14 cellular contexts compared by ENCODE assay signal in genomic region chr7:32536585-32536984, GRCh38. TPM values are rescaled to one million over a fixed set of nuclear protein-coding genes. Genes with fewer than 3 reads are reported as not detected.
DNase-seq lines count a peak whose midpoint lies in the region; ATAC-seq, FAIRE-seq and TF ChIP-seq lines count a peak whose summit lies in the region.
"Had no signal": no experiment of that assay in that cellular context is flagged by ENCODE, and none has a peak within 500 bp of the region (broad histone marks: within the 10 kb centered on the region; RNA-seq: fewer than 3 reads in every experiment).

No MANE protein-coding gene starts in this region.

- no peak for ATAC-seq in GM21390 (IDR thresholded peaks at IDR 0.05; ENCODE audit: unreplicated experiment)

- CTCF ChIA-PET in BJ (lab: Yijun Ruan, JAX) = interaction anchor here (1.4 kb wide), 1 partner anchor 9 kb away, joined by 3 read pairs; no protein-coding TSS in a partner anchor

- peaks cover 0 to 4% of the 10 kb centered on the region in 2 donors for H3K4me1 ChIP-seq in small intestine (ENCODE audit: control insufficient read depth in 2 of 2, insufficient read depth in 1 of 2, low read depth in 1 of 2, low read length in 1 of 2)

- no peak overlapping the region for H3K4me3 Mint-ChIP-seq in endothelial cell (ENCODE audit: unreplicated experiment)
- H3K4me3 Mint-ChIP-seq: mesothelial cell of epicardium had no signal

- no peaks in the 10 kb centered on the region for H3K9me3 ChIP-seq in small intestine (ENCODE audit: control insufficient read depth, low read depth)

- H3K36me3 ChIP-seq in BJ (ENCODE audit: control insufficient read depth, insufficient read depth, low read length) (no peaks in the 10 kb centered on the region), small intestine (ENCODE audit: control insufficient read depth in 2 of 2, insufficient read depth in 2 of 2, low read length in 2 of 2) (peaks cover 0 to 4% of the 10 kb centered on the region in 2 donors)

- no peak for FAIRE-seq in small intestine (lab: Jason Lieb, UNC)

- no peak overlapping the region for H3K4me3 ChIP-seq in BJ (ENCODE audit: low read depth, low read length)
- no peak overlapping the region for H3K4me3 ChIP-seq in small intestine (ENCODE audit: low read depth in 1 of 2, low read length in 2 of 2)
- H3K4me3 ChIP-seq: skin epidermis had no signal

- H3K9me3 Mint-ChIP-seq in endothelial cell (ENCODE audit: unreplicated experiment) = no peaks in the 10 kb centered on the region

- TF ChIP-seq CTCF in BJ (IDR thresholded peaks at IDR 0.05; ENCODE audit: insufficient read depth, low read depth, low read length) = no peak
- TF ChIP-seq CTCF in endothelial cell (IDR thresholded peaks at IDR 0.05; ENCODE audit: unreplicated experiment) = no peak

- H3K27ac ChIP-seq in small intestine (ENCODE audit: low read depth in 1 of 2, low read length in 1 of 2) = no peak overlapping the region
- H3K27ac ChIP-seq: skin epidermis had no signal

- no peaks in the 10 kb centered on the region for H3K4me1 Mint-ChIP-seq in endothelial cell (ENCODE audit: unreplicated experiment)

- no peaks in the 10 kb centered on the region for H3K27me3 Mint-ChIP-seq in endothelial cell (ENCODE audit: unreplicated experiment)

- POLR2A ChIA-PET in BJ (lab: Charles Lee) = no interaction called here

- 0 to 24% (median 20%) methylated on average over 1 of the region's 1 CpG for WGBS in small intestine, 3 donors

- H3K27ac Mint-ChIP-seq in endothelial cell (ENCODE audit: unreplicated experiment) = no peak overlapping the region
- H3K27ac Mint-ChIP-seq: mesothelial cell of epicardium had no signal

- DNase-seq in BJ (ENCODE audit: low read depth) (peak; percentile 18), HT-29 (ENCODE audit: low spot score) (peak; percentile 52), brain pericyte (ENCODE audit: low read depth, low spot score) (peak; percentile 13), lung microvascular endothelial cell (ENCODE audit: low read depth in 2 of 2) (peak; percentile 84), midbrain (lab: John Stamatoyannopoulos, UW) (no peak), small intestine (no peak), endothelial cell (ENCODE audit: low spot score) (no peak)
- DNase-seq: anterior cingulate cortex, glutamatergic neuron, MV-4-11, NCI-H526 treated with DMSO at 0.1 percent for 48 hours had no signal

- no peaks in the 10 kb centered on the region for H3K27me3 ChIP-seq in BJ (ENCODE audit: control insufficient read depth, insufficient read depth, low read length)
- no peaks in the 10 kb centered on the region for H3K27me3 ChIP-seq in small intestine (ENCODE audit: control insufficient read depth in 2 of 2, insufficient read depth in 2 of 2, low read length in 2 of 2)

- peaks cover 9% of the 10 kb centered on the region for H3K36me3 Mint-ChIP-seq in endothelial cell (ENCODE audit: low read depth, unreplicated experiment)

RNA-seq across cellular contexts. Expression of gene AVL9, which starts 41.3 kb away (rescaled TPM):
- polyA plus RNA-seq in BJ (2011; rRNA removed) = 12.0 and 16.1 TPM in 2 replicates
- polyA minus RNA-seq in BJ (2011; rRNA and poly(A)+ RNA removed) = 9.6 and 16.4 TPM in 2 replicates
- total RNA-seq in HT-29 (2014; rRNA removed; shearing (Covaris generic)) = 46.6 and 51.5 TPM in 2 replicates
- total RNA-seq in lung microvascular endothelial cell = 26.8 and 47.6 TPM in 2 replicates
- 10 to 100 TPM in 2 of 3 donors, 1 to 10 TPM in 1; 8.4 to 22.0 (median 13.2) TPM for polyA plus RNA-seq in small intestine
- total RNA-seq in endothelial cell (ENCODE audit: unreplicated experiment) = 43.7 TPM

RNA-seq across cellular contexts. Expression of gene LSM5, which starts 46.4 kb away (rescaled TPM):
- polyA plus RNA-seq in BJ (2011; rRNA removed) = 6.7 and 22.8 TPM in 2 replicates
- 3.3 and 3.9 TPM in 2 replicates for polyA minus RNA-seq in BJ (2011; rRNA and poly(A)+ RNA removed)
- 11.3 and 22.8 TPM in 2 replicates for total RNA-seq in HT-29 (2014; rRNA removed; shearing (Covaris generic))
- 13.9 and 21.4 TPM in 2 replicates for total RNA-seq in lung microvascular endothelial cell
- 100 to 1,000 TPM in 1 of 3 donors, 10 to 100 TPM in 2; 56.7 to 126 (median 73.6) TPM for polyA plus RNA-seq in small intestine
- 50.5 TPM for total RNA-seq in endothelial cell (ENCODE audit: unreplicated experiment)

Comparison
In these comparisons a context has a peak if more than half of its experiments do, and no peak if none do; other contexts are left out.
1. DNase-seq: peak in BJ (single experiment), HT-29 (single experiment), brain pericyte (single experiment) and lung microvascular endothelial cell (2 of 2); none in midbrain (single experiment), small intestine (single experiment) and endothelial cell (single experiment).